In the genomic region with DNA sequence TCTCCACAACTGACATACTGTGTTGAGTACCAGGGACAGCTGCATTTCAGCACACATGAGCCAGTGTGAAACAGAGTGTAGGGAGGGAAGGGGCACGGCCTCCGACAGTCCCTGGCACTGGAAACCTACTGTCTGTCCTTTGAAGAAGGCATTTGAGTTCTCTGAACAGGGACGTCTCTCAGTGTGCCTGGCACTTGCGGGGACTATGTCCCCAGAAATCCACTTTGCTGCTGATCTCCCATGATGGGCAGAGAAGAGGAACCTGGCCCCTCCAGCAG, we compare ENCODE assay signal across 15 cellular contexts. TPM values are rescaled to one million over a fixed set of nuclear protein-coding genes. Genes with fewer than 3 reads are reported as not detected.
DNase-seq lines count a peak whose midpoint lies in the region; ATAC-seq and TF ChIP-seq lines count a peak whose summit lies in the region.
"Had no signal": no experiment of that assay in that cellular context is flagged by ENCODE, and none has a peak within 500 bp of the region (broad histone marks: within the 10 kb centered on the region; RNA-seq: fewer than 3 reads in every experiment).

No MANE protein-coding gene starts in this region.

- DNase-seq in activated naive CD8-positive, alpha-beta T cell treated with anti-CD3 and anti-CD28 coated beads, Interleukin-2, amount 10 ng/mL, durations not matched to agents 7 days and 5 days, result no peak
- DNase-seq in activated naive CD8-positive, alpha-beta T cell treated with anti-CD3 and anti-CD28 coated beads, Interleukin-2, amount 50 U/mL, for 24 hours, result no peak
- DNase-seq in activated CD8-positive, alpha-beta T cell treated with anti-CD3 and anti-CD28 coated beads for 36 hours, result no peak
- DNase-seq in mesothelial cell of epicardium (ENCODE audit: low spot score in 2 of 2, unreplicated experiment in 2 of 2), result no peak
- no peak for DNase-seq in smooth muscle cell (lab: John Stamatoyannopoulos, UW; ENCODE audit: unreplicated experiment)
- no peak for DNase-seq in NCI-H187 treated with DMSO at 0.1 percent for 48 hours (lab: John Stamatoyannopoulos, UW)
- DNase-seq in EL, result no peak
- DNase-seq in anterior cingulate cortex (lab: John Stamatoyannopoulos, UW), result no peak
- DNase-seq: cerebellar nuclear complex; NCI-H1694; NCI-H226; stimulated activated naive CD8-positive, alpha-beta T cell treated with anti-CD3 and anti-CD28 coated beads, Interleukin-15, Interleukin-2, amounts not matched to agents 100 U/mL and 50 U/mL, for 24 hours had no signal

- CTCF ChIA-PET in activated CD8-positive, alpha-beta T cell treated with anti-CD3 and anti-CD28 coated beads for 36 hours (lab: Charles Lee), result no interaction called here

- H3K4me1 ChIP-seq in smooth muscle cell (ENCODE audit: low read depth), result peaks cover 39% of the 10 kb centered on the region

- H3K36me3 ChIP-seq in smooth muscle cell (ENCODE audit: low read depth), result no peaks in the 10 kb centered on the region

- POLR2A ChIA-PET in activated naive CD8-positive, alpha-beta T cell treated with anti-CD3 and anti-CD28 coated beads, Interleukin-2, amount 10 ng/mL, durations not matched to agents 7 days and 5 days (lab: Charles Lee), result no interaction called here
- POLR2A ChIA-PET in activated CD8-positive, alpha-beta T cell treated with anti-CD3 and anti-CD28 coated beads for 36 hours (lab: Charles Lee), result no interaction called here

- H3K4me2 ChIP-seq in smooth muscle cell, result peak overlapping the region; percentile 34

- no peaks in the 10 kb centered on the region for H3K36me3 Mint-ChIP-seq in activated naive CD8-positive, alpha-beta T cell treated with anti-CD3 and anti-CD28 coated beads, Interleukin-2, amount 10 ng/mL, durations not matched to agents 7 days and 5 days
- H3K36me3 Mint-ChIP-seq in activated naive CD8-positive, alpha-beta T cell treated with anti-CD3 and anti-CD28 coated beads, Interleukin-2, amount 50 U/mL, for 24 hours (ENCODE audit: low read depth), result no peaks in the 10 kb centered on the region
- no peaks in the 10 kb centered on the region for H3K36me3 Mint-ChIP-seq in activated CD8-positive, alpha-beta T cell treated with anti-CD3 and anti-CD28 coated beads for 36 hours (ENCODE audit: low read depth)
- no peaks in the 10 kb centered on the region for H3K36me3 Mint-ChIP-seq in mesothelial cell of epicardium
- H3K36me3 Mint-ChIP-seq: CD8-positive, alpha-beta T cell had no signal

- H3K4me3 Mint-ChIP-seq in activated naive CD8-positive, alpha-beta T cell treated with anti-CD3 and anti-CD28 coated beads, Interleukin-2, amount 10 ng/mL, durations not matched to agents 7 days and 5 days, result no peak overlapping the region
- no peak overlapping the region for H3K4me3 Mint-ChIP-seq in activated naive CD8-positive, alpha-beta T cell treated with anti-CD3 and anti-CD28 coated beads, Interleukin-2, amount 50 U/mL, for 24 hours
- H3K4me3 Mint-ChIP-seq in activated CD8-positive, alpha-beta T cell treated with anti-CD3 and anti-CD28 coated beads for 36 hours, result no peak overlapping the region
- H3K4me3 Mint-ChIP-seq in mesothelial cell of epicardium, result no peak overlapping the region
- H3K4me3 Mint-ChIP-seq: activated T-helper 1 cell treated with anti-CD3 and anti-CD28 coated beads, Interleukin-12 subunit alpha, Interleukin-12 subunit beta, Interleukin-2, Interleukin-4 antibody, amounts not matched to agents 30 ng/mL and 10 ng/mL and 1 ng/mL, durations not matched to agents 14 hours and 24 hours and 36 hours; CD8-positive, alpha-beta T cell had no signal

- H3K9me3 Mint-ChIP-seq in activated naive CD8-positive, alpha-beta T cell treated with anti-CD3 and anti-CD28 coated beads, Interleukin-2, amount 10 ng/mL, durations not matched to agents 7 days and 5 days, result no peaks in the 10 kb centered on the region
- H3K9me3 Mint-ChIP-seq in activated naive CD8-positive, alpha-beta T cell treated with anti-CD3 and anti-CD28 coated beads, Interleukin-2, amount 50 U/mL, for 24 hours, result no peaks in the 10 kb centered on the region
- no peaks in the 10 kb centered on the region for H3K9me3 Mint-ChIP-seq in activated CD8-positive, alpha-beta T cell treated with anti-CD3 and anti-CD28 coated beads for 36 hours
- H3K9me3 Mint-ChIP-seq in mesothelial cell of epicardium, result no peaks in the 10 kb centered on the region
- H3K9me3 Mint-ChIP-seq: activated T-helper 1 cell treated with anti-CD3 and anti-CD28 coated beads, Interleukin-12 subunit alpha, Interleukin-12 subunit beta, Interleukin-2, Interleukin-4 antibody, amounts not matched to agents 30 ng/mL and 10 ng/mL and 1 ng/mL, durations not matched to agents 14 hours and 24 hours and 36 hours; CD8-positive, alpha-beta T cell; neural crest cell had no signal

- no peak overlapping the region for H3K9ac ChIP-seq in smooth muscle cell (ENCODE audit: low read depth)

- H4K20me1 ChIP-seq in smooth muscle cell (ENCODE audit: low read depth), result no peaks in the 10 kb centered on the region

- H3K4me3 ChIP-seq in smooth muscle cell, result no peak overlapping the region

- H3K27me3 ChIP-seq in smooth muscle cell (ENCODE audit: low read depth), result no peaks in the 10 kb centered on the region

- no peak overlapping the region for H3K27ac ChIP-seq in smooth muscle cell (ENCODE audit: low read depth)

- no peak for TF ChIP-seq CTCF in activated CD8-positive, alpha-beta T cell treated with anti-CD3 and anti-CD28 coated beads for 36 hours (IDR thresholded peaks at IDR 0.05)
- TF ChIP-seq CTCF in mesothelial cell of epicardium (IDR thresholded peaks at IDR 0.05; ENCODE audit: unreplicated experiment) (no peak), smooth muscle cell (IDR thresholded peaks at IDR 0.05; ENCODE audit: borderline replicate concordance, insufficient read depth, poor library complexity, severe bottlenecking) (no peak)

- peaks cover 5% of the 10 kb centered on the region for H3K27me3 Mint-ChIP-seq in activated naive CD8-positive, alpha-beta T cell treated with anti-CD3 and anti-CD28 coated beads, Interleukin-2, amount 10 ng/mL, durations not matched to agents 7 days and 5 days
- H3K27me3 Mint-ChIP-seq in activated naive CD8-positive, alpha-beta T cell treated with anti-CD3 and anti-CD28 coated beads, Interleukin-2, amount 50 U/mL, for 24 hours, result no peaks in the 10 kb centered on the region
- H3K27me3 Mint-ChIP-seq in activated CD8-positive, alpha-beta T cell treated with anti-CD3 and anti-CD28 coated beads for 36 hours, result no peaks in the 10 kb centered on the region
- peaks cover 6% of the 10 kb centered on the region for H3K27me3 Mint-ChIP-seq in mesothelial cell of epicardium (ENCODE audit: low read depth)

- peaks cover 7% of the 10 kb centered on the region for H3F3A ChIP-seq in smooth muscle cell (ENCODE audit: low read depth)

- no peaks in the 10 kb centered on the region for H3K79me2 ChIP-seq in smooth muscle cell (ENCODE audit: low read depth)

- ATAC-seq in activated naive CD8-positive, alpha-beta T cell treated with anti-CD3 and anti-CD28 coated beads, Interleukin-2, amount 10 ng/mL, durations not matched to agents 7 days and 5 days (ENCODE audit: low read depth), result no peak
- no peak for ATAC-seq in activated naive CD8-positive, alpha-beta T cell treated with anti-CD3 and anti-CD28 coated beads, Interleukin-2, amount 50 U/mL, for 24 hours
- ATAC-seq in activated CD8-positive, alpha-beta T cell treated with anti-CD3 and anti-CD28 coated beads for 36 hours, result no peak
- ATAC-seq: stimulated activated naive CD8-positive, alpha-beta T cell treated with anti-CD3 and anti-CD28 coated beads, Interleukin-15, Interleukin-2, amounts not matched to agents 100 U/mL and 50 U/mL, for 24 hours had no signal

- intact Hi-C loops in activated CD8-positive, alpha-beta T cell treated with anti-CD3 and anti-CD28 coated beads for 36 hours (cut with micrococcal nuclease), result no loop called here

- no peak overlapping the region for H2AFZ ChIP-seq in smooth muscle cell (ENCODE audit: low read depth)

- no peaks in the 10 kb centered on the region for H3K9me3 ChIP-seq in smooth muscle cell (replicated peaks; ENCODE audit: low read depth)

- H3K4me1 Mint-ChIP-seq in activated naive CD8-positive, alpha-beta T cell treated with anti-CD3 and anti-CD28 coated beads, Interleukin-2, amount 10 ng/mL, durations not matched to agents 7 days and 5 days, result peaks cover 28% of the 10 kb centered on the region
- H3K4me1 Mint-ChIP-seq in activated naive CD8-positive, alpha-beta T cell treated with anti-CD3 and anti-CD28 coated beads, Interleukin-2, amount 50 U/mL, for 24 hours, result peaks cover 32% of the 10 kb centered on the region
- peaks cover 27% of the 10 kb centered on the region for H3K4me1 Mint-ChIP-seq in activated CD8-positive, alpha-beta T cell treated with anti-CD3 and anti-CD28 coated beads for 36 hours (ENCODE audit: low read depth)
- H3K4me1 Mint-ChIP-seq in mesothelial cell of epicardium, result peaks cover 23% of the 10 kb centered on the region

- peak overlapping the region; percentile 86 for H3K27ac Mint-ChIP-seq in activated naive CD8-positive, alpha-beta T cell treated with anti-CD3 and anti-CD28 coated beads, Interleukin-2, amount 10 ng/mL, durations not matched to agents 7 days and 5 days
- no peak overlapping the region for H3K27ac Mint-ChIP-seq in activated naive CD8-positive, alpha-beta T cell treated with anti-CD3 and anti-CD28 coated beads, Interleukin-2, amount 50 U/mL, for 24 hours
- peak overlapping the region; percentile 76 for H3K27ac Mint-ChIP-seq in activated CD8-positive, alpha-beta T cell treated with anti-CD3 and anti-CD28 coated beads for 36 hours
- peak overlapping the region; percentile 50 for H3K27ac Mint-ChIP-seq in mesothelial cell of epicardium

- WGBS in smooth muscle cell (ENCODE audit: low lambda C conversion rate), result 65% methylated on average over 4 of the region's 4 CpGs

RNA-seq across cellular contexts. Expression of a gene that starts 48.1 kb away (rescaled TPM):
- total RNA-seq in activated naive CD8-positive, alpha-beta T cell treated with anti-CD3 and anti-CD28 coated beads, Interleukin-2, amount 10 ng/mL, durations not matched to agents 7 days and 5 days, result under 1 TPM; 0.30 to 0.43 TPM
- total RNA-seq in activated CD8-positive, alpha-beta T cell treated with anti-CD3 and anti-CD28 coated beads for 36 hours, result under 1 TPM; 0.25 to 0.50 TPM
- total RNA-seq in mesothelial cell of epicardium, result 1.1 to 2.2 TPM (median 1.2 TPM) in 3 replicates
- 1.1 and 8.7 TPM in 2 replicates for total RNA-seq in smooth muscle cell
- polyA plus RNA-seq in smooth muscle cell, result 0.75 and 3.7 TPM in 2 replicates
